In genomic region chr4:109390369-109390768, GRCh38 we compare ENCODE assay signal across 2 cellular contexts.
TF ChIP-seq lines count a peak whose summit lies in the region.

No MANE protein-coding gene starts in this region.

TF ChIP-seq in SK-N-SH, 30 proteins besides CTCF, POLR2A, EP300 and RAD21 (continued from another document):
- TF ChIP-seq MXI1 (IDR thresholded peaks at IDR 0.05; ENCODE audit: low read depth, low read length) (no peak), JUND (IDR thresholded peaks at IDR 0.05) (no peak), TEAD4 (IDR thresholded peaks at IDR 0.05; ENCODE audit: borderline replicate concordance, insufficient read depth) (no peak), TAF1 (IDR thresholded peaks at IDR 0.05; ENCODE audit: borderline replicate concordance, low read depth, low read length) (no peak), NFIC (IDR thresholded peaks at IDR 0.05; ENCODE audit: borderline replicate concordance) (no peak), YY1 (IDR thresholded peaks at IDR 0.05; ENCODE audit: low read depth) (no peak), GATA2 (CRISPR knock-in tag; IDR thresholded peaks at IDR 0.05) (no peak), MEF2A (IDR thresholded peaks at IDR 0.05; ENCODE audit: borderline replicate concordance, low read depth) (no peak), ZBTB33 (IDR thresholded peaks at IDR 0.05; ENCODE audit: borderline replicate concordance, low read depth) (no peak), CHD2 (IDR thresholded peaks at IDR 0.05; ENCODE audit: low read length, partially characterized antibody) (no peak), SIN3A (IDR thresholded peaks at IDR 0.05; ENCODE audit: borderline replicate concordance, low read depth, low read length) (no peak)
- TF ChIP-seq, protein P1, sequence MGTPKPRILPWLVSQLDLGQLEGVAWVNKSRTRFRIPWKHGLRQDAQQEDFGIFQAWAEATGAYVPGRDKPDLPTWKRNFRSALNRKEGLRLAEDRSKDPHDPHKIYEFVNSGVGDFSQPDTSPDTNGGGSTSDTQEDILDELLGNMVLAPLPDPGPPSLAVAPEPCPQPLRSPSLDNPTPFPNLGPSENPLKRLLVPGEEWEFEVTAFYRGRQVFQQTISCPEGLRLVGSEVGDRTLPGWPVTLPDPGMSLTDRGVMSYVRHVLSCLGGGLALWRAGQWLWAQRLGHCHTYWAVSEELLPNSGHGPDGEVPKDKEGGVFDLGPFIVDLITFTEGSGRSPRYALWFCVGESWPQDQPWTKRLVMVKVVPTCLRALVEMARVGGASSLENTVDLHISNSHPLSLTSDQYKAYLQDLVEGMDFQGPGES (IDR thresholded peaks at IDR 0.05; ENCODE audit: low read depth, low read length): no peak
- TF ChIP-seq, protein P2, sequence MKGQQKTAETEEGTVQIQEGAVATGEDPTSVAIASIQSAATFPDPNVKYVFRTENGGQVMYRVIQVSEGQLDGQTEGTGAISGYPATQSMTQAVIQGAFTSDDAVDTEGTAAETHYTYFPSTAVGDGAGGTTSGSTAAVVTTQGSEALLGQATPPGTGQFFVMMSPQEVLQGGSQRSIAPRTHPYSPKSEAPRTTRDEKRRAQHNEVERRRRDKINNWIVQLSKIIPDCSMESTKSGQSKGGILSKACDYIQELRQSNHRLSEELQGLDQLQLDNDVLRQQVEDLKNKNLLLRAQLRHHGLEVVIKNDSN (IDR thresholded peaks at IDR 0.05; ENCODE audit: borderline replicate concordance, low read depth): no peak

TF ChIP-seq in SK-N-SH treated with all-trans-retinoic acid at 6 μM for 48 hours, 23 proteins besides CTCF, POLR2A, EP300 and RAD21 (continued from another document):
- no peak for TF ChIP-seq CSDC2 (CRISPR knock-in tag; IDR thresholded peaks at IDR 0.05)
- no peak for TF ChIP-seq TOX (CRISPR knock-in tag; IDR thresholded peaks at IDR 0.05; ENCODE audit: borderline replicate concordance)
- no peak for TF ChIP-seq OSR1 (CRISPR knock-in tag; IDR thresholded peaks at IDR 0.05)
